ENCODE assay signal across 8 cellular contexts in the genomic region with DNA sequence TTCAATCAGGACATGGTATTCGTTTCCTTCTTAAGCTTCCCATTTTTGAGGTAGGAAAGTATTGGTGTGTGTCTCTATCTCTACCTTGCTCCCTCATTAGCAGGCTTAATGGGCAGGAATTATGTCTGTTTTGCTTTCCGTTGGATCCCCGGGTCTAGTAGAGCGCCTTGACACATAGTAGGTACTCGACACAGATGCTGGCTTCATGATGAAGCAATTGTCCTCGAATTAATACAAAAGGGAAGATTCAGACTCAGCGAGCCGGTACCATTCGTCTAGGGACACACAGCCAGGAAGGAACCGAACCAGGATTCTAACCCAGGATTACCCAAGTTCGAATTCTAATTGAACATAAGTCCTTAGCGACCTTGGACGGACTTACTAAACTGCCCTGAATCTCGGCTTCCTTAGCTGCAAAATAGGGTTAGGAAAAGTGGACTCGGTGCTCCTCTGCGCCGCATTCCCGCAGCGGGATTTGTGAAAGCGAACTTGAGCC. TPM values are rescaled to one million over a fixed set of nuclear protein-coding genes. Genes with fewer than 3 reads are reported as not detected.
DNase-seq lines count a peak whose midpoint lies in the region; ATAC-seq and TF ChIP-seq lines count a peak whose summit lies in the region.

No MANE protein-coding gene starts in this region.

- peak overlapping the region; percentile 95 for H2AFZ ChIP-seq in mammary epithelial cell (ENCODE audit: low read depth, low read length)

- dilution Hi-C loops in mammary epithelial cell (cut with HindIII; ENCODE audit: low sequenced_read_pairs) = loop anchor here (5.0 to 10.0 kb wide), 2 partner anchors 65 to 533 kb away; a partner anchor contains a TSS

- H3K4me1 ChIP-seq in mammary epithelial cell (ENCODE audit: insufficient read depth, low read length) = peaks cover 30% of the 10 kb centered on the region

- H3K4me3 ChIP-seq in GM08714 (ENCODE audit: low read length) (peak overlapping the region; percentile 72), mammary epithelial cell (replicated peaks in 1 of 3; ENCODE audit: insufficient read depth in 1 of 3, low read depth in 2 of 3, low read length in 3 of 3) (peak overlapping the region; percentile 68 to 88 (median 88))

- under 1% methylated on average over 17 of the region's 20 CpGs for WGBS in mammary epithelial cell (ENCODE audit: low coverage, missing lambda C conversion rate)

- no peak for TF ChIP-seq CTCF in mammary epithelial cell (conservative IDR thresholded peaks at IDR 0.05 in 1 of 2, IDR thresholded peaks at IDR 0.05 in 1 of 2; ENCODE audit: extremely low read depth in 1 of 2, insufficient read depth in 1 of 2, low read depth in 1 of 2, low read length in 2 of 2)

- peak overlapping the region; percentile 88 for H3K4me2 ChIP-seq in mammary epithelial cell (ENCODE audit: insufficient read depth, low read depth, low read length)

- H4K20me1 ChIP-seq in mammary epithelial cell (ENCODE audit: insufficient read depth, low read length) = no peaks in the 10 kb centered on the region

- BruUV-seq in mammary epithelial cell (replicated peaks; lab: Mats Ljungman, UMichigan) = TSS peak; percentile 23

- in situ Hi-C loops in mammary epithelial cell (cut with MboI; ENCODE audit: low sequenced_read_pairs in 2 of 2) = loop anchor here in 1 of 2 donors (5.0 to 25.0 kb wide), 3 partner anchors 55 to 525 kb away; a partner anchor contains a TSS

- no peak for ATAC-seq in HG03565 (IDR thresholded peaks at IDR 0.05; ENCODE audit: unreplicated experiment)

- H3K79me2 ChIP-seq in mammary epithelial cell (ENCODE audit: insufficient read depth, low read length) = peaks cover 67% of the 10 kb centered on the region

- H3K9me3 ChIP-seq in KOPT-K1 (ENCODE audit: insufficient read depth, low read length, poor library complexity, severe bottlenecking) (no peaks in the 10 kb centered on the region), mammary epithelial cell (replicated peaks; ENCODE audit: insufficient read depth, low read length) (no peaks in the 10 kb centered on the region)

- H3K27ac ChIP-seq in KOPT-K1 (ENCODE audit: low read depth, low read length, poor library complexity, severe bottlenecking) (peak overlapping the region; percentile 87), mammary epithelial cell (ENCODE audit: insufficient read depth, low read depth, low read length) (peak overlapping the region; percentile 93)

- no peaks in the 10 kb centered on the region for H3K27me3 ChIP-seq in mammary epithelial cell (ENCODE audit: insufficient read depth, low read length)

- intact Hi-C loops in mammary epithelial cell (cut with micrococcal nuclease) = loop anchor here (2.0 to 5.0 kb wide), 2 partner anchors 169 to 825 kb away; a partner anchor contains a TSS

- H3K36me3 ChIP-seq in KOPT-K1 (ENCODE audit: insufficient read depth, low read length) (peaks cover 53% of the 10 kb centered on the region), mammary epithelial cell (ENCODE audit: insufficient read depth, low read length) (peaks cover 13% of the 10 kb centered on the region)

- no peak for DNase-seq in mammary epithelial cell
- peak; percentile 51 for DNase-seq in midbrain (lab: John Stamatoyannopoulos, UW)
- no peak for DNase-seq in NCI-H1694 treated with DMSO at 0.1 percent for 48 hours (lab: John Stamatoyannopoulos, UW)
- DNase-seq in stimulated activated CD4-positive, alpha-beta T cell treated with anti-CD3 and anti-CD28 coated beads, Interleukin-2, amount 100 ng/mL, for 48 hours = no peak
- DNase-seq in NCI-H345 (lab: John Stamatoyannopoulos, UW) = no peak

- CTCF ChIA-PET in mammary epithelial cell (lab: Charles Lee; ENCODE audit: low non-redundant PET) = interaction anchor here (0.7 kb wide), 1 partner anchor 531 kb away, joined by 3 read pairs; a partner anchor contains a TSS

- peak overlapping the region; percentile 98 for H3K9ac ChIP-seq in mammary epithelial cell (ENCODE audit: insufficient read depth, low read length)

RNA-seq across cellular contexts. Expression of a gene that starts 0.5 kb away (rescaled TPM):
- 10 to 100 TPM; 55.3 to 77.6 TPM for total RNA-seq in mammary epithelial cell
- polyA plus RNA-seq in mammary epithelial cell = 79.1 TPM
- polyA minus RNA-seq in mammary epithelial cell = 64.0 TPM

RNA-seq across cellular contexts. Expression of a gene that starts 0.9 kb away (rescaled TPM):
- total RNA-seq in mammary epithelial cell = 10 to 100 TPM; 34.7 to 60.7 TPM
- 14.9 TPM for polyA plus RNA-seq in mammary epithelial cell
- polyA minus RNA-seq in mammary epithelial cell = 61.0 TPM

RNA-seq across cellular contexts. Expression of a gene that starts 36.0 kb away (rescaled TPM):
- 1 to 10 TPM in 1 of 2 donors, not detected in 1; 1.0 TPM for total RNA-seq in mammary epithelial cell
- not detected for polyA plus RNA-seq in mammary epithelial cell
- not detected for polyA minus RNA-seq in mammary epithelial cell

RNA-seq across cellular contexts. Expression of a gene that starts 46.8 kb away (rescaled TPM):
- total RNA-seq in mammary epithelial cell = 1 to 10 TPM; 5.5 to 5.6 TPM
- polyA plus RNA-seq in mammary epithelial cell = 0.80 TPM
- polyA minus RNA-seq in mammary epithelial cell = not detected
